Comparison of ENCODE assay signal across 1 cellular context in genomic region chr3:4571690-4572334, GRCh38.
TF ChIP-seq lines count a peak whose summit lies in the region.

No MANE protein-coding gene starts in this region.

TF ChIP-seq in WTC11, 78 proteins besides CTCF, POLR2A, EP300 and RAD21 (continued from another document):
- TF ChIP-seq, protein P1, sequence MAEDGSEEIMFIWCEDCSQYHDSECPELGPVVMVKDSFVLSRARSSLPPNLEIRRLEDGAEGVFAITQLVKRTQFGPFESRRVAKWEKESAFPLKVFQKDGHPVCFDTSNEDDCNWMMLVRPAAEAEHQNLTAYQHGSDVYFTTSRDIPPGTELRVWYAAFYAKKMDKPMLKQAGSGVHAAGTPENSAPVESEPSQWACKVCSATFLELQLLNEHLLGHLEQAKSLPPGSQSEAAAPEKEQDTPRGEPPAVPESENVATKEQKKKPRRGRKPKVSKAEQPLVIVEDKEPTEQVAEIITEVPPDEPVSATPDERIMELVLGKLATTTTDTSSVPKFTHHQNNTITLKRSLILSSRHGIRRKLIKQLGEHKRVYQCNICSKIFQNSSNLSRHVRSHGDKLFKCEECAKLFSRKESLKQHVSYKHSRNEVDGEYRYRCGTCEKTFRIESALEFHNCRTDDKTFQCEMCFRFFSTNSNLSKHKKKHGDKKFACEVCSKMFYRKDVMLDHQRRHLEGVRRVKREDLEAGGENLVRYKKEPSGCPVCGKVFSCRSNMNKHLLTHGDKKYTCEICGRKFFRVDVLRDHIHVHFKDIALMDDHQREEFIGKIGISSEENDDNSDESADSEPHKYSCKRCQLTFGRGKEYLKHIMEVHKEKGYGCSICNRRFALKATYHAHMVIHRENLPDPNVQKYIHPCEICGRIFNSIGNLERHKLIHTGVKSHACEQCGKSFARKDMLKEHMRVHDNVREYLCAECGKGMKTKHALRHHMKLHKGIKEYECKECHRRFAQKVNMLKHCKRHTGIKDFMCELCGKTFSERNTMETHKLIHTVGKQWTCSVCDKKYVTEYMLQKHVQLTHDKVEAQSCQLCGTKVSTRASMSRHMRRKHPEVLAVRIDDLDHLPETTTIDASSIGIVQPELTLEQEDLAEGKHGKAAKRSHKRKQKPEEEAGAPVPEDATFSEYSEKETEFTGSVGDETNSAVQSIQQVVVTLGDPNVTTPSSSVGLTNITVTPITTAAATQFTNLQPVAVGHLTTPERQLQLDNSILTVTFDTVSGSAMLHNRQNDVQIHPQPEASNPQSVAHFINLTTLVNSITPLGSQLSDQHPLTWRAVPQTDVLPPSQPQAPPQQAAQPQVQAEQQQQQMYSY (CRISPR knock-in tag; IDR thresholded peaks at IDR 0.05) = no peak
- TF ChIP-seq, protein P2, sequence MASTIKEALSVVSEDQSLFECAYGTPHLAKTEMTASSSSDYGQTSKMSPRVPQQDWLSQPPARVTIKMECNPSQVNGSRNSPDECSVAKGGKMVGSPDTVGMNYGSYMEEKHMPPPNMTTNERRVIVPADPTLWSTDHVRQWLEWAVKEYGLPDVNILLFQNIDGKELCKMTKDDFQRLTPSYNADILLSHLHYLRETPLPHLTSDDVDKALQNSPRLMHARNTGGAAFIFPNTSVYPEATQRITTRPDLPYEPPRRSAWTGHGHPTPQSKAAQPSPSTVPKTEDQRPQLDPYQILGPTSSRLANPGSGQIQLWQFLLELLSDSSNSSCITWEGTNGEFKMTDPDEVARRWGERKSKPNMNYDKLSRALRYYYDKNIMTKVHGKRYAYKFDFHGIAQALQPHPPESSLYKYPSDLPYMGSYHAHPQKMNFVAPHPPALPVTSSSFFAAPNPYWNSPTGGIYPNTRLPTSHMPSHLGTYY (CRISPR knock-in tag; IDR thresholded peaks at IDR 0.05) = no peak
- TF ChIP-seq RELA (CRISPR knock-in tag; IDR thresholded peaks at IDR 0.05; ENCODE audit: borderline replicate concordance) = no peak
